In the genomic region with DNA sequence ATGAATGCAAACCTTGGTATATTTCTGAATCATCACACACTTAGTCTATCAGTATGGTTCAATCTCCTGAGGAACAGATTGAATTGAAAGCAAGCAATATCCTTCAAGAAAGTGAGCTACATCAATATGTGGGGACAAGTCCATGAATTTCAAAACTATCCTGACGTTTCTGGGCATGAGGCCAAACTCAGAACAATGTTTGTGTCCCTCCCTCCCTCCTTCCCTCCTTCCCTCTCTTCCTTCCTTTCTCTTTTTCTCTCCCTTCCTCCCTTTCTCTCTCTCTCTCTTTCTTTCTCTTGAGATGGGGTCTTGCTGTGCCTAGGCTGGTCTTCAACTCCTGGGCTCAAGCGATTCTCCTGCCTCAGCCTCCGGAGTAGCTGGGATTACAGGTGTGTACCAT, we compare ENCODE assay signal across 1 cellular context.
TF ChIP-seq lines count a peak whose summit lies in the region.

No MANE protein-coding gene starts in this region.

TF ChIP-seq in HepG2, 621 proteins besides CTCF, POLR2A, EP300 and RAD21 (continued from another document):
- TF ChIP-seq, protein P1, sequence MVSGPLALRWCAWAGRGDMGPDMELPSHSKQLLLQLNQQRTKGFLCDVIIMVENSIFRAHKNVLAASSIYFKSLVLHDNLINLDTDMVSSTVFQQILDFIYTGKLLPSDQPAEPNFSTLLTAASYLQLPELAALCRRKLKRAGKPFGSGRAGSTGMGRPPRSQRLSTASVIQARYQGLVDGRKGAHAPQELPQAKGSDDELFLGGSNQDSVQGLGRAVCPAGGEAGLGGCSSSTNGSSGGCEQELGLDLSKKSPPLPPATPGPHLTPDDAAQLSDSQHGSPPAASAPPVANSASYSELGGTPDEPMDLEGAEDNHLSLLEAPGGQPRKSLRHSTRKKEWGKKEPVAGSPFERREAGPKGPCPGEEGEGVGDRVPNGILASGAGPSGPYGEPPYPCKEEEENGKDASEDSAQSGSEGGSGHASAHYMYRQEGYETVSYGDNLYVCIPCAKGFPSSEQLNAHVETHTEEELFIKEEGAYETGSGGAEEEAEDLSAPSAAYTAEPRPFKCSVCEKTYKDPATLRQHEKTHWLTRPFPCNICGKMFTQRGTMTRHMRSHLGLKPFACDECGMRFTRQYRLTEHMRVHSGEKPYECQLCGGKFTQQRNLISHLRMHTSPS (CRISPR knock-in tag; IDR thresholded peaks at IDR 0.05; ENCODE audit: low read depth), result no peak
